In the genomic region with DNA sequence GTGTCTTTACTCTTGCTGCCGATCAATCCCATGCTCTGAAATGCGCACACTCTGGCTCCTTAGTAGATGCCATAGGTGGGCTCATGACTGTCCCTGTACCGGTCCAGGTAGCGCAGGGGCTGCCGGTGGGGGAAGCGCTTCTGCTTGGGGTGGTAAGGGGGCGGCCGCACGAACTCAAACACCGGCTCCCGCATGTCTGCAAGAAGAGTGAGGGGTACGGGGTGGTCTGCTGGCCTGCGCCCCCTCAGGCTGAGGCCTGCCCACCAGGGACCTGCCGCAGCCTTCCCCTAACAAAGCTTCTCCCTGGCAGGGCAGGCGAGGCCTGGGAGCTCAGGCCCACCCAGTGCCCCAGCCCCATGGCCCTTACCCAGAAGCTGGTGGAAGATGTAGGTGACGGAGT, we compare ENCODE assay signal across 2 cellular contexts.
TF ChIP-seq lines count a peak whose summit lies in the region.

No MANE protein-coding gene starts in this region.

TF ChIP-seq in HCT116, 20 proteins besides CTCF, POLR2A, EP300 and RAD21:
- TF ChIP-seq ZNF274 (IDR thresholded peaks at IDR 0.05; ENCODE audit: low read depth, low read length) (no peak), EZH2phosphoT487 (IDR thresholded peaks at IDR 0.05; ENCODE audit: borderline replicate concordance) (no peak), SP1 (IDR thresholded peaks at IDR 0.05; ENCODE audit: low read depth) (no peak), CBX3 (IDR thresholded peaks at IDR 0.05; ENCODE audit: low read depth) (no peak), SIN3A (IDR thresholded peaks at IDR 0.05; ENCODE audit: low read depth) (no peak), YY1 (IDR thresholded peaks at IDR 0.05; ENCODE audit: extremely low read depth, insufficient replicate concordance, low read depth, low read length) (no peak), EZH2 (IDR thresholded peaks at IDR 0.05) (no peak), CEBPB (IDR thresholded peaks at IDR 0.05; ENCODE audit: low read depth) (no peak), EGR1 (IDR thresholded peaks at IDR 0.05; ENCODE audit: low read depth) (no peak), ELF1 (IDR thresholded peaks at IDR 0.05; ENCODE audit: borderline replicate concordance, low read depth) (no peak)

TF ChIP-seq in WTC11, 78 proteins besides CTCF, POLR2A, EP300 and RAD21:
- TF ChIP-seq, protein P1, sequence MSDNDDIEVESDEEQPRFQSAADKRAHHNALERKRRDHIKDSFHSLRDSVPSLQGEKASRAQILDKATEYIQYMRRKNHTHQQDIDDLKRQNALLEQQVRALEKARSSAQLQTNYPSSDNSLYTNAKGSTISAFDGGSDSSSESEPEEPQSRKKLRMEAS (CRISPR knock-in tag; IDR thresholded peaks at IDR 0.05): no peak
- TF ChIP-seq NFATC4 (CRISPR knock-in tag; IDR thresholded peaks at IDR 0.05) (no peak), EMX1 (CRISPR knock-in tag; IDR thresholded peaks at IDR 0.05) (no peak), ZNF121 (CRISPR knock-in tag; IDR thresholded peaks at IDR 0.05) (no peak), FOXP1 (CRISPR knock-in tag; IDR thresholded peaks at IDR 0.05; ENCODE audit: borderline replicate concordance) (no peak), OVOL2 (CRISPR knock-in tag; IDR thresholded peaks at IDR 0.05; ENCODE audit: borderline replicate concordance) (no peak), FOXK1 (CRISPR knock-in tag; IDR thresholded peaks at IDR 0.05) (no peak), PRRX2 (CRISPR knock-in tag; IDR thresholded peaks at IDR 0.05) (no peak), ZNF671 (CRISPR knock-in tag; IDR thresholded peaks at IDR 0.05) (no peak), FOXJ3 (CRISPR knock-in tag; IDR thresholded peaks at IDR 0.05; ENCODE audit: borderline replicate concordance) (no peak), ZNF416 (CRISPR knock-in tag; IDR thresholded peaks at IDR 0.05) (no peak), TEAD4 (CRISPR knock-in tag; IDR thresholded peaks at IDR 0.05) (no peak)
- TF ChIP-seq, protein P2, sequence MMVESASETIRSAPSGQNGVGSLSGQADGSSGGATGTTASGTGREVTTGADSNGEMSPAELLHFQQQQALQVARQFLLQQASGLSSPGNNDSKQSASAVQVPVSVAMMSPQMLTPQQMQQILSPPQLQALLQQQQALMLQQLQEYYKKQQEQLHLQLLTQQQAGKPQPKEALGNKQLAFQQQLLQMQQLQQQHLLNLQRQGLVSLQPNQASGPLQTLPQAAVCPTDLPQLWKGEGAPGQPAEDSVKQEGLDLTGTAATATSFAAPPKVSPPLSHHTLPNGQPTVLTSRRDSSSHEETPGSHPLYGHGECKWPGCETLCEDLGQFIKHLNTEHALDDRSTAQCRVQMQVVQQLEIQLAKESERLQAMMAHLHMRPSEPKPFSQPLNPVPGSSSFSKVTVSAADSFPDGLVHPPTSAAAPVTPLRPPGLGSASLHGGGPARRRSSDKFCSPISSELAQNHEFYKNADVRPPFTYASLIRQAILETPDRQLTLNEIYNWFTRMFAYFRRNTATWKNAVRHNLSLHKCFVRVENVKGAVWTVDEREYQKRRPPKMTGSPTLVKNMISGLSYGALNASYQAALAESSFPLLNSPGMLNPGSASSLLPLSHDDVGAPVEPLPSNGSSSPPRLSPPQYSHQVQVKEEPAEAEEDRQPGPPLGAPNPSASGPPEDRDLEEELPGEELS (CRISPR knock-in tag; IDR thresholded peaks at IDR 0.05): no peak
- TF ChIP-seq, protein P3, sequence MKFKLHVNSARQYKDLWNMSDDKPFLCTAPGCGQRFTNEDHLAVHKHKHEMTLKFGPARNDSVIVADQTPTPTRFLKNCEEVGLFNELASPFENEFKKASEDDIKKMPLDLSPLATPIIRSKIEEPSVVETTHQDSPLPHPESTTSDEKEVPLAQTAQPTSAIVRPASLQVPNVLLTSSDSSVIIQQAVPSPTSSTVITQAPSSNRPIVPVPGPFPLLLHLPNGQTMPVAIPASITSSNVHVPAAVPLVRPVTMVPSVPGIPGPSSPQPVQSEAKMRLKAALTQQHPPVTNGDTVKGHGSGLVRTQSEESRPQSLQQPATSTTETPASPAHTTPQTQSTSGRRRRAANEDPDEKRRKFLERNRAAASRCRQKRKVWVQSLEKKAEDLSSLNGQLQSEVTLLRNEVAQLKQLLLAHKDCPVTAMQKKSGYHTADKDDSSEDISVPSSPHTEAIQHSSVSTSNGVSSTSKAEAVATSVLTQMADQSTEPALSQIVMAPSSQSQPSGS (CRISPR knock-in tag; IDR thresholded peaks at IDR 0.05; ENCODE audit: borderline replicate concordance, low read depth): no peak
- TF ChIP-seq, protein P4, sequence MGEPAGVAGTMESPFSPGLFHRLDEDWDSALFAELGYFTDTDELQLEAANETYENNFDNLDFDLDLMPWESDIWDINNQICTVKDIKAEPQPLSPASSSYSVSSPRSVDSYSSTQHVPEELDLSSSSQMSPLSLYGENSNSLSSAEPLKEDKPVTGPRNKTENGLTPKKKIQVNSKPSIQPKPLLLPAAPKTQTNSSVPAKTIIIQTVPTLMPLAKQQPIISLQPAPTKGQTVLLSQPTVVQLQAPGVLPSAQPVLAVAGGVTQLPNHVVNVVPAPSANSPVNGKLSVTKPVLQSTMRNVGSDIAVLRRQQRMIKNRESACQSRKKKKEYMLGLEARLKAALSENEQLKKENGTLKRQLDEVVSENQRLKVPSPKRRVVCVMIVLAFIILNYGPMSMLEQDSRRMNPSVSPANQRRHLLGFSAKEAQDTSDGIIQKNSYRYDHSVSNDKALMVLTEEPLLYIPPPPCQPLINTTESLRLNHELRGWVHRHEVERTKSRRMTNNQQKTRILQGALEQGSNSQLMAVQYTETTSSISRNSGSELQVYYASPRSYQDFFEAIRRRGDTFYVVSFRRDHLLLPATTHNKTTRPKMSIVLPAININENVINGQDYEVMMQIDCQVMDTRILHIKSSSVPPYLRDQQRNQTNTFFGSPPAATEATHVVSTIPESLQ (CRISPR knock-in tag; IDR thresholded peaks at IDR 0.05): no peak
- TF ChIP-seq, protein P5, sequence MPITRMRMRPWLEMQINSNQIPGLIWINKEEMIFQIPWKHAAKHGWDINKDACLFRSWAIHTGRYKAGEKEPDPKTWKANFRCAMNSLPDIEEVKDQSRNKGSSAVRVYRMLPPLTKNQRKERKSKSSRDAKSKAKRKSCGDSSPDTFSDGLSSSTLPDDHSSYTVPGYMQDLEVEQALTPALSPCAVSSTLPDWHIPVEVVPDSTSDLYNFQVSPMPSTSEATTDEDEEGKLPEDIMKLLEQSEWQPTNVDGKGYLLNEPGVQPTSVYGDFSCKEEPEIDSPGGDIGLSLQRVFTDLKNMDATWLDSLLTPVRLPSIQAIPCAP (CRISPR knock-in tag; IDR thresholded peaks at IDR 0.05): no peak
- TF ChIP-seq, protein P6, sequence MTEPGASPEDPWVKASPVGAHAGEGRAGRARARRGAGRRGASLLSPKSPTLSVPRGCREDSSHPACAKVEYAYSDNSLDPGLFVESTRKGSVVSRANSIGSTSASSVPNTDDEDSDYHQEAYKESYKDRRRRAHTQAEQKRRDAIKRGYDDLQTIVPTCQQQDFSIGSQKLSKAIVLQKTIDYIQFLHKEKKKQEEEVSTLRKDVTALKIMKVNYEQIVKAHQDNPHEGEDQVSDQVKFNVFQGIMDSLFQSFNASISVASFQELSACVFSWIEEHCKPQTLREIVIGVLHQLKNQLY (CRISPR knock-in tag; IDR thresholded peaks at IDR 0.05): no peak
